11 cellular contexts compared by ENCODE assay signal in the genomic region with DNA sequence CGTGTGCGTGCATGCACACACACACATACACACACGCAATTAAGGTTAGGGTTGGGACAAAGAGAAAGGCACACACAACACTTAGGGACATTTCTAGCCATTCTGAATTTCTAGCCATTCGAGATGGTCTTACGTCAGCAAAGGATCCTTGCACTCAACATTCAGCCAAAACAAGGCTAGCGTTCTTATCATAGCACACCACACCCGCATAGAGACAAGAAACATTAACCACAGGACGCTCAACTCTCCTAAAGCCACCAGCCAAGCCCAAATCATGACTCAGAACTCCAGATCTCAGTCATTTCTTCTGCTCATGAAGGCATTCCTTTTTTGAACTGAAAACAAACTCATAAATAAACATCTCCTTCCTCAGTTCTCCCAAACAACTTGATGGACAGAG.
DNase-seq lines count a peak whose midpoint lies in the region; ATAC-seq and TF ChIP-seq lines count a peak whose summit lies in the region.
"Had no signal": no experiment of that assay in that cellular context is flagged by ENCODE, and none has a peak within 500 bp of the region (broad histone marks: within the 10 kb centered on the region; RNA-seq: fewer than 3 reads in every experiment).

No MANE protein-coding gene starts in this region.

- no peaks in the 10 kb centered on the region for H3K9me3 Mint-ChIP-seq in GM23338
- H3K9me3 Mint-ChIP-seq in WTC11: peaks cover 9% of the 10 kb centered on the region
- H3K9me3 Mint-ChIP-seq: activated B cell treated with CpG ODN at 0.5 μM for 24 hours had no signal

- no TSS peak for BruUV-seq in mammary epithelial cell (replicated peaks; lab: Mats Ljungman, UMichigan)

- H2AFZ ChIP-seq in GM23338 (0 out of 2 replicates have a peak overlapping the region, but pooled peaks have one; percentile 47), mammary epithelial cell (ENCODE audit: low read depth, low read length) (no peak overlapping the region)

- H3K4me2 ChIP-seq in GM23338 (no peak overlapping the region), mammary epithelial cell (ENCODE audit: insufficient read depth, low read depth, low read length) (no peak overlapping the region)

- no peaks in the 10 kb centered on the region for H3F3A ChIP-seq in GM23338 (replicated peaks; ENCODE audit: low read depth)

- in situ Hi-C loops in mammary epithelial cell (cut with MboI; ENCODE audit: low sequenced_read_pairs in 2 of 2): no loop called here

- peaks cover 3% of the 10 kb centered on the region; the same call in 1 of the 3 replicates for H3K36me3 Mint-ChIP-seq in GM23338 (ENCODE audit: low read depth)
- H3K36me3 Mint-ChIP-seq in WTC11: peaks cover 8% of the 10 kb centered on the region

- H4K20me1 ChIP-seq in GM23338 (replicated peaks; ENCODE audit: insufficient read depth) (no peaks in the 10 kb centered on the region), mammary epithelial cell (ENCODE audit: insufficient read depth, low read length) (no peaks in the 10 kb centered on the region)

- no peak overlapping the region for H3K27ac ChIP-seq in GM23338 (ENCODE audit: low read depth)
- H3K27ac ChIP-seq in mammary epithelial cell (ENCODE audit: insufficient read depth, low read depth, low read length): no peak overlapping the region
- H3K27ac ChIP-seq: gastroesophageal sphincter, right lobe of liver had no signal

- no peak overlapping the region for H3K9ac ChIP-seq in mammary epithelial cell (ENCODE audit: insufficient read depth, low read length)

- H3K4me3 ChIP-seq in GM23338 (no peak overlapping the region), mammary epithelial cell (replicated peaks in 1 of 3; ENCODE audit: insufficient read depth in 1 of 3, low read depth in 2 of 3, low read length in 3 of 3) (no peak overlapping the region)
- H3K4me3 ChIP-seq: gastroesophageal sphincter, right lobe of liver had no signal

- H3K36me3 ChIP-seq in GM23338 (ENCODE audit: insufficient read depth): no peaks in the 10 kb centered on the region
- H3K36me3 ChIP-seq in mammary epithelial cell (ENCODE audit: insufficient read depth, low read length): no peaks in the 10 kb centered on the region
- H3K36me3 ChIP-seq: gastroesophageal sphincter, right lobe of liver had no signal

- H3K27me3 ChIP-seq in GM23338 (ENCODE audit: insufficient read depth) (no peaks in the 10 kb centered on the region), mammary epithelial cell (ENCODE audit: insufficient read depth, low read length) (peaks cover 2% of the 10 kb centered on the region)
- H3K27me3 ChIP-seq: gastroesophageal sphincter, right lobe of liver had no signal

- POLR2A ChIA-PET in WTC11 (lab: Charles Lee): no interaction called here

- 0 out of 2 replicates have a peak, but pooled peaks cover 2% of the 10 kb centered on the region for H3K9me2 ChIP-seq in GM23338 (ENCODE audit: insufficient read depth)

- H3K4me1 ChIP-seq in GM23338 (ENCODE audit: insufficient read depth) (peaks cover 16% of the 10 kb centered on the region), mammary epithelial cell (ENCODE audit: insufficient read depth, low read length) (peaks cover 13% of the 10 kb centered on the region)
- H3K4me1 ChIP-seq: gastroesophageal sphincter, right lobe of liver had no signal

- H3K27me3 Mint-ChIP-seq in GM23338 (ENCODE audit: insufficient read depth, low read depth, poor library complexity) (peaks cover 7% of the 10 kb centered on the region), WTC11 (ENCODE audit: low read depth) (no peaks in the 10 kb centered on the region)
- H3K27me3 Mint-ChIP-seq: activated B cell treated with CpG ODN at 0.5 μM for 24 hours had no signal

- ATAC-seq in GM23338 (no peak), HG03521 (IDR thresholded peaks at IDR 0.05; ENCODE audit: unreplicated experiment) (peak; percentile 48), WTC11 (no peak), HG02571 (IDR thresholded peaks at IDR 0.05; ENCODE audit: unreplicated experiment) (no peak)
- ATAC-seq: gastroesophageal sphincter had no signal

- TF ChIP-seq CTCF in GM23338 (conservative IDR thresholded peaks at IDR 0.05; ENCODE audit: low read depth in 2 of 2) (no peak), mammary epithelial cell (conservative IDR thresholded peaks at IDR 0.05 in 1 of 2, IDR thresholded peaks at IDR 0.05 in 1 of 2; ENCODE audit: extremely low read depth in 1 of 2, insufficient read depth in 1 of 2, low read depth in 1 of 2, low read length in 2 of 2) (no peak), WTC11 (IDR thresholded peaks at IDR 0.05) (no peak)

- intact Hi-C loops in mammary epithelial cell (cut with micrococcal nuclease): no loop called here

- H3K4me3 Mint-ChIP-seq in GM23338 (no peak overlapping the region), WTC11 (no peak overlapping the region)
- H3K4me3 Mint-ChIP-seq: activated B cell treated with CpG ODN at 0.5 μM for 24 hours had no signal

- H3K27ac Mint-ChIP-seq in GM23338 (peak overlapping the region; percentile 8; the same call in 1 of the 2 replicates), WTC11 (no peak overlapping the region; the same call in 1 of the 2 replicates)
- H3K27ac Mint-ChIP-seq: activated B cell treated with CpG ODN at 0.5 μM for 24 hours had no signal

- dilution Hi-C loops in mammary epithelial cell (cut with HindIII; ENCODE audit: low sequenced_read_pairs): no loop called here

- WGBS in mammary epithelial cell (ENCODE audit: low coverage, missing lambda C conversion rate): 70% methylated on average over 8 of the region's 8 CpGs

- no peak for DNase-seq in GM23338 (ENCODE audit: low spot score)
- peak; percentile 51 for DNase-seq in mammary epithelial cell
- peak; percentile 7 for DNase-seq in renal cortical epithelial cell (ENCODE audit: low read depth)
- DNase-seq in WTC11 (ENCODE audit: low spot score): no peak
- no peak for DNase-seq in NCI-H1436 treated with DMSO at 0.1 percent for 48 hours (lab: John Stamatoyannopoulos, UW)
- DNase-seq: activated B cell treated with CpG ODN at 0.5 μM for 24 hours, NCI-H1417 treated with DMSO at 0.1 percent for 48 hours, right lobe of liver had no signal

- H3K9me3 ChIP-seq in mammary epithelial cell (replicated peaks; ENCODE audit: insufficient read depth, low read length): no peaks in the 10 kb centered on the region
- H3K9me3 ChIP-seq: gastroesophageal sphincter, right lobe of liver had no signal

- peaks cover 24% of the 10 kb centered on the region for H3K4me1 Mint-ChIP-seq in GM23338
- H3K4me1 Mint-ChIP-seq in WTC11: peaks cover 48% of the 10 kb centered on the region
- H3K4me1 Mint-ChIP-seq: activated B cell treated with CpG ODN at 0.5 μM for 24 hours had no signal

- CTCF ChIA-PET in mammary epithelial cell (lab: Charles Lee; ENCODE audit: low non-redundant PET) (no interaction called here), WTC11 (lab: Charles Lee) (no interaction called here)

- H3K79me2 ChIP-seq in GM23338 (replicated peaks; ENCODE audit: insufficient read depth): no peaks in the 10 kb centered on the region
- no peaks in the 10 kb centered on the region for H3K79me2 ChIP-seq in mammary epithelial cell (ENCODE audit: insufficient read depth, low read length)

TF ChIP-seq in GM23338, 12 proteins besides CTCF, POLR2A, EP300 and RAD21:
- TF ChIP-seq EZH2 (IDR thresholded peaks at IDR 0.05; ENCODE audit: low read depth, unreplicated experiment) (no peak), STAT1 (IDR thresholded peaks at IDR 0.05; ENCODE audit: unreplicated experiment) (no peak), POLR2AphosphoS5 (IDR thresholded peaks at IDR 0.05; ENCODE audit: low read depth) (no peak)

TF ChIP-seq in WTC11, 78 proteins besides CTCF, POLR2A, EP300 and RAD21:
- TF ChIP-seq FOXK1 (CRISPR knock-in tag; IDR thresholded peaks at IDR 0.05) (no peak), ZNF263 (CRISPR knock-in tag; IDR thresholded peaks at IDR 0.05; ENCODE audit: low read depth) (no peak), ZNF416 (CRISPR knock-in tag; IDR thresholded peaks at IDR 0.05) (no peak), ATF2 (CRISPR knock-in tag; IDR thresholded peaks at IDR 0.05; ENCODE audit: borderline replicate concordance, low read depth) (no peak)

Comparison
In these comparisons a context has a peak if more than half of its experiments do, and no peak if none do; other contexts are left out.
1. DNase-seq: peak in mammary epithelial cell (single experiment) and renal cortical epithelial cell (single experiment); none in GM23338 (single experiment), WTC11 (single experiment) and NCI-H1436 treated with DMSO at 0.1 percent for 48 hours (single experiment).